8 cellular contexts compared by ENCODE assay signal in the genomic region with DNA sequence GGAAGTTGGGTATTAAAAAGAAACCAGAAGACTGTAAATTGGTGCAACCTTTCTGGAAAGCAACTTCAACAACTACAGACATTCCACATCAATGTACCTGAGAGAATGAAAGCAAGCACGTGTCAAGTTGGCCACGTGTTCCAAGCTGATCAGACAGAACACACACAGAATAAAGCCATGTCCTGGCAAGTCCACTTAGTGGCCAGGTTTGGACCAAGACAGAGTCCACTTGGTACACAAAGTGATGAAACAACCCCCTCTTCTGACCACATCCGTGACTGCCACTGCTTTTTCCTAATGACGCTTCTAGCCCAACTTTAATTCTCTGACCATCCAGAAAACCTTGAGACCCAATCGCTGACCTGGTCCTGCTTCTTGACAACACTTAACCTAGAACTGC.
A peak's percentile ranks its signal among the peaks of the same experiment; 100 is the strongest.
DNase-seq lines count a peak whose midpoint lies in the region; ATAC-seq and TF ChIP-seq lines count a peak whose summit lies in the region.

No MANE protein-coding gene starts in this region.

- peaks cover 39% of the 10 kb centered on the region for H3K4me1 ChIP-seq in CD4-positive, CD25-positive, alpha-beta regulatory T cell (ENCODE audit: control insufficient read depth, insufficient read depth, low read length, poor library complexity, severe bottlenecking)
- no peaks in the 10 kb centered on the region for H3K4me1 ChIP-seq in breast epithelium
- peaks cover 22% of the 10 kb centered on the region for H3K4me1 ChIP-seq in lower lobe of right lung

- no peak for TF ChIP-seq POLR2A in breast epithelium (IDR thresholded peaks at IDR 0.05)

- H3K4me3 Mint-ChIP-seq in CD4-positive, CD25-positive, alpha-beta regulatory T cell = no peak overlapping the region

- intact Hi-C loops in breast epithelium (cut with DNase I; ENCODE audit: low total_unique reads) (loop anchor here (10.0 kb wide), 1 partner anchor 74 kb away; no protein-coding TSS in a partner anchor), lower lobe of right lung (cut with DNase I) (no loop called here)

- H3K4me1 Mint-ChIP-seq in CD4-positive, CD25-positive, alpha-beta regulatory T cell = peaks cover 23 to 54% (median 38%) of the 10 kb centered on the region in 4 donors

- peak; percentile 30 to 46 (median 44) for TF ChIP-seq CTCF in breast epithelium (IDR thresholded peaks at IDR 0.05)
- peak; percentile 49 for TF ChIP-seq CTCF in lower lobe of right lung (IDR thresholded peaks at IDR 0.05)

- H3K27me3 Mint-ChIP-seq in CD4-positive, CD25-positive, alpha-beta regulatory T cell = no peaks in the 10 kb centered on the region

- peaks cover 0 to 2% (median 0%) of the 10 kb centered on the region in 7 donors for H3K9me3 Mint-ChIP-seq in CD4-positive, CD25-positive, alpha-beta regulatory T cell

- no peak overlapping the region for H3K27ac ChIP-seq in CD4-positive, CD25-positive, alpha-beta regulatory T cell (ENCODE audit: insufficient read depth, low read length, poor library complexity, severe bottlenecking)
- no peak overlapping the region for H3K27ac ChIP-seq in breast epithelium
- H3K27ac ChIP-seq in lower lobe of right lung = no peak overlapping the region

- no peaks in the 10 kb centered on the region for H3K36me3 ChIP-seq in CD4-positive, CD25-positive, alpha-beta regulatory T cell (ENCODE audit: control insufficient read depth, insufficient read depth, low read length)
- H3K36me3 ChIP-seq in breast epithelium = no peaks in the 10 kb centered on the region
- peaks cover 18% of the 10 kb centered on the region for H3K36me3 ChIP-seq in lower lobe of right lung

- no peak for ATAC-seq in CD4-positive, CD25-positive, alpha-beta regulatory T cell (ENCODE audit: low read depth in 2 of 2)
- ATAC-seq in lower lobe of right lung (peak; percentile 56 to 62), HG03025 (IDR thresholded peaks at IDR 0.05; ENCODE audit: low FRiP score, unreplicated experiment) (no peak), HG02610 (IDR thresholded peaks at IDR 0.05; ENCODE audit: unreplicated experiment) (no peak)

- peak overlapping the region in 2 of 3 donors; percentile 20 to 55 for H3K27ac Mint-ChIP-seq in CD4-positive, CD25-positive, alpha-beta regulatory T cell

- no peaks in the 10 kb centered on the region for H3K36me3 Mint-ChIP-seq in CD4-positive, CD25-positive, alpha-beta regulatory T cell

- peak in 1 of 3 donors; percentile 11 for DNase-seq in CD4-positive, CD25-positive, alpha-beta regulatory T cell
- peak; percentile 75 for DNase-seq in HT-29 (ENCODE audit: low spot score)
- DNase-seq in breast epithelium (ENCODE audit: low spot score in 2 of 2) = peak in 1 of 2 donors; percentile 34
- no peak for DNase-seq in lower lobe of right lung
- no peak for DNase-seq in hippocampal formation (lab: John Stamatoyannopoulos, UW)
- DNase-seq in effector CD8-positive, alpha-beta T cell (lab: John Stamatoyannopoulos, UW) = no peak

- H3K9me3 ChIP-seq in CD4-positive, CD25-positive, alpha-beta regulatory T cell (ENCODE audit: control insufficient read depth in 2 of 2, low read length in 2 of 2) = no peaks in the 10 kb centered on the region
- H3K9me3 ChIP-seq in breast epithelium = no peaks in the 10 kb centered on the region
- H3K9me3 ChIP-seq in lower lobe of right lung = no peaks in the 10 kb centered on the region

- H3K4me3 ChIP-seq in CD4-positive, CD25-positive, alpha-beta regulatory T cell (ENCODE audit: low read depth, low read length) = no peak overlapping the region
- no peak overlapping the region for H3K4me3 ChIP-seq in breast epithelium
- H3K4me3 ChIP-seq in lower lobe of right lung = no peak overlapping the region

- H3K27me3 ChIP-seq in CD4-positive, CD25-positive, alpha-beta regulatory T cell (ENCODE audit: control insufficient read depth, insufficient read depth, low read length) = no peaks in the 10 kb centered on the region
- no peaks in the 10 kb centered on the region for H3K27me3 ChIP-seq in breast epithelium
- H3K27me3 ChIP-seq in lower lobe of right lung (ENCODE audit: low read depth) = no peaks in the 10 kb centered on the region

Comparison
In these comparisons a context has a peak if more than half of its experiments do, and no peak if none do; other contexts are left out.
1. ATAC-seq: peak in lower lobe of right lung (2 of 2); none in CD4-positive, CD25-positive, alpha-beta regulatory T cell (0 of 2), HG03025 (single experiment) and HG02610 (single experiment).